ENCODE assay signal across 25 cellular contexts in genomic region chr15:85351965-85352364, GRCh38.
"Had no signal": no experiment of that assay in that cellular context is flagged by ENCODE, and none has a peak within 500 bp of the region (broad histone marks: within the 10 kb centered on the region; RNA-seq: fewer than 3 reads in every experiment).

No MANE protein-coding gene starts in this region.

- H3K36me3 ChIP-seq: gastrocnemius medialis, neutrophil, ovary, right lobe of liver, transverse colon, WERI-Rb-1 had no signal

- H3K4me3 ChIP-seq: body of pancreas, gastrocnemius medialis, ovary, right lobe of liver, transverse colon had no signal

- H3K4me1 ChIP-seq: body of pancreas, gastrocnemius medialis, transverse colon had no signal

- H3K27me3 ChIP-seq: body of pancreas, neutrophil, ovary, right lobe of liver, transverse colon had no signal

- ATAC-seq: activated CD4-positive, CD25-positive, alpha-beta regulatory T cell treated with anti-CD3 and anti-CD28 coated beads, Interleukin-2, amount 50 U/mL, for 24 hours; body of pancreas; gastrocnemius medialis; left ventricle myocardium superior; right lobe of liver; T-helper 17 cell had no signal

- H3K27ac ChIP-seq: body of pancreas, gastrocnemius medialis, neutrophil, ovary, right lobe of liver, transverse colon had no signal

- DNase-seq: activated CD4-positive, alpha-beta T cell treated with anti-CD3 and anti-CD28 coated beads for 48 hours; activated CD4-positive, alpha-beta T cell treated with anti-CD3 and anti-CD28 coated beads, Interleukin-2, amount 50 U/mL, for 48 hours; activated CD8-positive, alpha-beta memory T cell treated with anti-CD3 and anti-CD28 coated beads for 24 hours; activated effector memory CD4-positive, alpha-beta T cell treated with Interleukin-2 at 50 U/mL for 16 hours; activated naive CD4-positive, alpha-beta T cell treated with Interleukin-2 at 50 U/mL for 16 hours; aorta; body of pancreas; caudate nucleus; endodermal cell; gastrocnemius medialis; hypothalamus; kidney glomerular epithelial cell; left ventricle myocardium superior; naive B cell; nephron progenitor cell; ovary; right lobe of liver; stimulated activated CD4-positive, alpha-beta T cell treated with anti-CD3 and anti-CD28 coated beads, Interleukin-2, amount 100 ng/mL, for 48 hours; stimulated activated naive CD4-positive, alpha-beta T cell treated with Interleukin-2 at 50 U/mL for 16 hours; T-helper 17 cell; T1000; transverse colon; WERI-Rb-1 had no signal

- H3K9me3 ChIP-seq: body of pancreas, gastrocnemius medialis, neutrophil, ovary, right lobe of liver, transverse colon had no signal
